30 cellular contexts compared by ENCODE assay signal in genomic region chr2:32958836-32959235, GRCh38.
"Had no signal": no experiment of that assay in that cellular context is flagged by ENCODE, and none has a peak within 500 bp of the region (broad histone marks: within the 10 kb centered on the region; RNA-seq: fewer than 3 reads in every experiment).

No MANE protein-coding gene starts in this region.

- DNase-seq: activated CD4-positive, alpha-beta T cell treated with anti-CD3 and anti-CD28 coated beads for 4 hours; activated CD4-positive, alpha-beta T cell treated with anti-CD3 and anti-CD28 coated beads, Interleukin-2, amount 50 U/mL, for 48 hours; activated CD8-positive, alpha-beta memory T cell treated with anti-CD3 and anti-CD28 coated beads for 24 hours; activated effector memory CD4-positive, alpha-beta T cell treated with anti-CD3 and anti-CD28 coated beads, Interleukin-2, amount 50 U/mL, for 16 hours; activated naive CD4-positive, alpha-beta T cell treated with anti-CD3 and anti-CD28 coated beads for 36 hours; activated naive CD8-positive, alpha-beta T cell treated with anti-CD3 and anti-CD28 coated beads for 36 hours; amygdala; cerebellar nuclear complex; colonic mucosa; dorsolateral prefrontal cortex; effector memory CD4-positive, alpha-beta T cell; left lung; mesendoderm; mucosa of descending colon; ovary; right lobe of liver; stimulated activated CD4-positive, alpha-beta T cell treated with anti-CD3 and anti-CD28 coated beads, Interleukin-4, amount 100 ng/mL, for 1 hour; substantia nigra; T-helper 9 cell; uterus had no signal

- H3K27ac Mint-ChIP-seq: activated naive CD4-positive, alpha-beta T cell treated with anti-CD3 and anti-CD28 coated beads for 36 hours; activated naive CD8-positive, alpha-beta T cell treated with anti-CD3 and anti-CD28 coated beads for 36 hours; nephron; progenitor cell of endocrine pancreas; stimulated activated naive CD8-positive, alpha-beta T cell treated with anti-CD3 and anti-CD28 coated beads, Interleukin-15, Interleukin-2, amounts not matched to agents 100 ng/mL and 50 ng/mL, for 24 hours; type B pancreatic cell had no signal

- H3K27me3 Mint-ChIP-seq: progenitor cell of endocrine pancreas, type B pancreatic cell had no signal

- ATAC-seq: left lung, mucosa of descending colon, right lobe of liver had no signal

- H3K9me3 Mint-ChIP-seq: activated naive CD4-positive, alpha-beta T cell treated with anti-CD3 and anti-CD28 coated beads for 36 hours; activated naive CD8-positive, alpha-beta T cell treated with anti-CD3 and anti-CD28 coated beads for 36 hours; nephron; stimulated activated naive CD8-positive, alpha-beta T cell treated with anti-CD3 and anti-CD28 coated beads, Interleukin-15, Interleukin-2, amounts not matched to agents 100 ng/mL and 50 ng/mL, for 24 hours; type B pancreatic cell had no signal

- H3K4me1 ChIP-seq: colonic mucosa, left lung, right lobe of liver, uterus had no signal

- H3K27ac ChIP-seq: colonic mucosa, dorsolateral prefrontal cortex, left lung, neutrophil, ovary, right lobe of liver, uterus, VCaP had no signal

- H3K27me3 ChIP-seq: colonic mucosa, dorsolateral prefrontal cortex, left lung, ovary, right lobe of liver, uterus had no signal

- H3K36me3 ChIP-seq: colonic mucosa, left lung, neutrophil, ovary, right lobe of liver, uterus had no signal

- H3K4me1 Mint-ChIP-seq: activated naive CD8-positive, alpha-beta T cell treated with anti-CD3 and anti-CD28 coated beads for 36 hours had no signal

- H3K4me3 Mint-ChIP-seq: activated naive CD4-positive, alpha-beta T cell treated with anti-CD3 and anti-CD28 coated beads for 36 hours; activated naive CD8-positive, alpha-beta T cell treated with anti-CD3 and anti-CD28 coated beads for 36 hours; nephron; stimulated activated naive CD8-positive, alpha-beta T cell treated with anti-CD3 and anti-CD28 coated beads, Interleukin-15, Interleukin-2, amounts not matched to agents 100 ng/mL and 50 ng/mL, for 24 hours; type B pancreatic cell had no signal

- FAIRE-seq: frontal cortex, islet of Langerhans, TTC549 had no signal

- H3K9me3 ChIP-seq: colonic mucosa, left lung, mucosa of descending colon, neutrophil, ovary, right lobe of liver, uterus had no signal

- H3K4me3 ChIP-seq: colonic mucosa, dorsolateral prefrontal cortex, left lung, lung, mucosa of descending colon, ovary, right lobe of liver, uterus had no signal

- H3K36me3 Mint-ChIP-seq: activated naive CD8-positive, alpha-beta T cell treated with anti-CD3 and anti-CD28 coated beads for 36 hours had no signal
